1 cellular context compared by ENCODE assay signal in genomic region chr5:5704352-5704751, GRCh38.
TF ChIP-seq lines count a peak whose summit lies in the region.

No MANE protein-coding gene starts in this region.

TF ChIP-seq in K562, 482 proteins besides CTCF, POLR2A, EP300 and RAD21 (continued from another document):
- TF ChIP-seq EGR1 (conservative IDR thresholded peaks at IDR 0.05) (no peak), NCOA1 (IDR thresholded peaks at IDR 0.05; ENCODE audit: low read depth) (no peak), POLR3G (IDR thresholded peaks at IDR 0.05; ENCODE audit: extremely low read depth, insufficient read length, insufficient replicate concordance) (no peak), NKRF (IDR thresholded peaks at IDR 0.05; ENCODE audit: borderline replicate concordance) (no peak), HDGF (IDR thresholded peaks at IDR 0.05) (no peak), FOXJ2 (tag; IDR thresholded peaks at IDR 0.05) (no peak), C11orf30 (IDR thresholded peaks at IDR 0.05; ENCODE audit: low read depth) (peak; percentile 68), NFE2 (IDR thresholded peaks at IDR 0.05; ENCODE audit: low read depth) (no peak), CREB3 (tag; conservative IDR thresholded peaks at IDR 0.05; ENCODE audit: low read depth) (no peak), NFYB (IDR thresholded peaks at IDR 0.05; ENCODE audit: extremely low read depth, insufficient read length) (no peak), MAFG (tag; conservative IDR thresholded peaks at IDR 0.05) (peak; percentile 27; the same call in 1 of the 2 replicates), CBX2 (IDR thresholded peaks at IDR 0.05; ENCODE audit: insufficient read depth, low read length, poor library complexity, severe bottlenecking) (no peak), CEBPB (tag; IDR thresholded peaks at IDR 0.05) (no peak), IFI16 (CRISPR knock-in tag; IDR thresholded peaks at IDR 0.05) (no peak), ZNF316 (IDR thresholded peaks at IDR 0.05) (peak; percentile 68), TEAD4 (IDR thresholded peaks at IDR 0.05; ENCODE audit: low read length) (no peak), TEAD4 (CRISPR knock-in tag; IDR thresholded peaks at IDR 0.05; ENCODE audit: borderline replicate concordance) (no peak), MLX (CRISPR knock-in tag; conservative IDR thresholded peaks at IDR 0.05) (no peak), TEAD1 (CRISPR knock-in tag; IDR thresholded peaks at IDR 0.05) (no peak), RBM39 (optimal IDR thresholded peaks at IDR 0.05; ENCODE audit: low read depth, low read length) (no peak), ZNF639 (CRISPR knock-in tag; conservative IDR thresholded peaks at IDR 0.05 in 1 of 2, IDR thresholded peaks at IDR 0.05 in 1 of 2) (no peak), NCOA6 (IDR thresholded peaks at IDR 0.05) (no peak), BRCA1 (IDR thresholded peaks at IDR 0.05) (no peak), BRCA1 (CRISPR knock-in tag; IDR thresholded peaks at IDR 0.05) (no peak)
- TF ChIP-seq, protein P1, sequence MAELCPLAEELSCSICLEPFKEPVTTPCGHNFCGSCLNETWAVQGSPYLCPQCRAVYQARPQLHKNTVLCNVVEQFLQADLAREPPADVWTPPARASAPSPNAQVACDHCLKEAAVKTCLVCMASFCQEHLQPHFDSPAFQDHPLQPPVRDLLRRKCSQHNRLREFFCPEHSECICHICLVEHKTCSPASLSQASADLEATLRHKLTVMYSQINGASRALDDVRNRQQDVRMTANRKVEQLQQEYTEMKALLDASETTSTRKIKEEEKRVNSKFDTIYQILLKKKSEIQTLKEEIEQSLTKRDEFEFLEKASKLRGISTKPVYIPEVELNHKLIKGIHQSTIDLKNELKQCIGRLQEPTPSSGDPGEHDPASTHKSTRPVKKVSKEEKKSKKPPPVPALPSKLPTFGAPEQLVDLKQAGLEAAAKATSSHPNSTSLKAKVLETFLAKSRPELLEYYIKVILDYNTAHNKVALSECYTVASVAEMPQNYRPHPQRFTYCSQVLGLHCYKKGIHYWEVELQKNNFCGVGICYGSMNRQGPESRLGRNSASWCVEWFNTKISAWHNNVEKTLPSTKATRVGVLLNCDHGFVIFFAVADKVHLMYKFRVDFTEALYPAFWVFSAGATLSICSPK (IDR thresholded peaks at IDR 0.05; ENCODE audit: borderline replicate concordance) = no peak
